ENCODE assay signal across 25 cellular contexts in the genomic region with DNA sequence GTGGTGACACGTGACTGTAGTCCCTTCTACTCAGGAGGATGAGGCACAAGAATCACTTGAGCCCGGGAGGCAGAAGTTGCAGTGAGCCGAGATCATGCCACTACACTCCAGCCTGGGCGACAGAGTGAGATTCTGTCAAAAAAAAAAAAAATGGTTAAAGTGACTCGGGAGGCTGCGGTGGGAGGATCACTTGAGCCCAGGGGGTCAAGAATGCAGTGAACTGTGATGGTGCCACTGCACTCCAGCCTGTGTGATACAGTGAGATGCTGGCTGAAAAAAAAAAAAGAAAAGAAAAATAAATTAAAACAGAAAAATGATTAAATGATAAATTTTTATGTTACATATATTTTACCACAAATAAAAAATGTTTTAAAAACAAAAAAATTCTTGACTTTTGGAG.
"Had no signal": no experiment of that assay in that cellular context is flagged by ENCODE, and none has a peak within 500 bp of the region (broad histone marks: within the 10 kb centered on the region; RNA-seq: fewer than 3 reads in every experiment).

No MANE protein-coding gene starts in this region.

- DNase-seq: activated CD4-positive, alpha-beta T cell treated with anti-CD3 and anti-CD28 coated beads for 48 hours; activated CD4-positive, alpha-beta T cell treated with anti-CD3 and anti-CD28 coated beads, Interleukin-2, amount 50 U/mL, for 48 hours; activated CD8-positive, alpha-beta memory T cell treated with anti-CD3 and anti-CD28 coated beads for 24 hours; activated effector memory CD4-positive, alpha-beta T cell treated with anti-CD3 and anti-CD28 coated beads, Interleukin-2, amount 50 U/mL, for 16 hours; activated naive CD4-positive, alpha-beta T cell treated with anti-CD3 and anti-CD28 coated beads for 36 hours; activated naive CD8-positive, alpha-beta T cell treated with anti-CD3 and anti-CD28 coated beads for 36 hours; adrenal gland; aorta; body of pancreas; dermis blood vessel endothelial cell; effector CD8-positive, alpha-beta T cell; left lung; lower lobe of right lung; ovary; stimulated activated CD4-positive, alpha-beta T cell treated with anti-CD3 and anti-CD28 coated beads, Interleukin-4, amount 100 ng/mL, for 24 hours; T-helper 1 cell; upper lobe of left lung had no signal

- H3K27me3 ChIP-seq: adrenal gland, body of pancreas, gastroesophageal sphincter, hepatocyte, left lung, ovary, upper lobe of left lung, vagina had no signal

- H3K79me2 ChIP-seq: hepatocyte had no signal

- FAIRE-seq: colon had no signal

- ATAC-seq: activated CD4-positive, CD25-positive, alpha-beta regulatory T cell treated with anti-CD3 and anti-CD28 coated beads, Interleukin-2, amount 50 U/mL, for 24 hours; body of pancreas; gastroesophageal sphincter; left lung; lower lobe of right lung; sciatic nerve; stimulated activated effector memory CD8-positive, alpha-beta T cell treated with anti-CD3 and anti-CD28 coated beads, Interleukin-12 subunit alpha, Interleukin-12 subunit beta, amount 100 ng/mL, for 72 hours had no signal

- H3K4me1 ChIP-seq: adrenal gland, body of pancreas, gastroesophageal sphincter, left lung, vagina had no signal

- H3K4me2 ChIP-seq: hepatocyte had no signal

- H3K4me3 ChIP-seq: adrenal gland, body of pancreas, gastroesophageal sphincter, hepatocyte, left lung, lower lobe of right lung, ovary, skin epidermis, upper lobe of left lung, vagina had no signal

- H3K36me3 ChIP-seq: adrenal gland, gastroesophageal sphincter, left lung, lower lobe of right lung, ovary, upper lobe of left lung, vagina had no signal

- H2AFZ ChIP-seq: hepatocyte had no signal

- H3K9me3 ChIP-seq: adrenal gland, body of pancreas, gastroesophageal sphincter, left lung, lower lobe of right lung, ovary, upper lobe of left lung, vagina had no signal

- H3K27ac ChIP-seq: adrenal gland, body of pancreas, gastroesophageal sphincter, hepatocyte, left lung, lower lobe of right lung, ovary, skin epidermis, upper lobe of left lung, vagina had no signal
